1 cellular context compared by ENCODE assay signal in the genomic region with DNA sequence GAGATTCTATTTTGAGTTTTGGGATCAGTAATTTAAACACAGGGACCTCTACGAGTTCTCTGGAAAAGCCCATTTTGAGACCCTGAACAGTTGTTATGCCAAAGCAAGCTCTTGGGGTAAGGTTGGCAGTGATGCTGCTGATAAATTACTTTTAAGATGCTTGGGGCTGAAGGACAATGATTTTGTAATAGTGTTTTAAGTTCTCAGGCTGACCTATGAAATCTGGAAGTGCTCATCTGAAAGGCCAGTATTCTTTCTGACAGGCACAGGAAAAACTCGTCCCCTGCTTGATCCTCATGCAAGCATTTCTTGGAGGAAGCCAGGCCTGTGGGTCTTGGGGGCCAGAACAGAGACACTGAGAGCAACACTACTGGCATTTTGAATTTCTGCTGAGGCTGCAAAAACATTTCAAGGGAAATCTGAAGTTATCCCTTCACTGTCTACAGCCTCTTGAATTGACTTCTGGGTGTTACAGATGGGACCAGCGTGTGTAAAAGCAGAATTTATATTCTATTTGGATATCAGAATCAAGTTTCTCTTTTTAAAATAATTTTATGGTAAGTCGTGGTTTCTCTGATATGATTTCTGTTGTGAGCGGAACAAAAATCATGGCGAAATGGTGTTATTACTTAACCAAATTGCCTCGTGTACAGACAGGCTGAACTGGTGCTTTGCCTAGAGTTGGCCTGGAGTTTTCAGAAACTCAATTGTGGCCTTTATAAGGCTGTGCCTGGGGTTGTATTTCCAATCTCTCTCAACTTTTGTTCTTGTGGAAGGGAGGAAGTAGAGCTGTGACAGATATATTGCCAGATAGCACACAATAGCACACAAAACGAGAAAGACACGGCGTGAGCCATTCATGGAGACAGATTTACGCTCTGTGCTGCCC.
TF ChIP-seq lines count a peak whose summit lies in the region.

No MANE protein-coding gene starts in this region.

TF ChIP-seq in SK-N-SH, 30 proteins besides CTCF, POLR2A, EP300 and RAD21 (continued from another document):
- TF ChIP-seq, protein P1, sequence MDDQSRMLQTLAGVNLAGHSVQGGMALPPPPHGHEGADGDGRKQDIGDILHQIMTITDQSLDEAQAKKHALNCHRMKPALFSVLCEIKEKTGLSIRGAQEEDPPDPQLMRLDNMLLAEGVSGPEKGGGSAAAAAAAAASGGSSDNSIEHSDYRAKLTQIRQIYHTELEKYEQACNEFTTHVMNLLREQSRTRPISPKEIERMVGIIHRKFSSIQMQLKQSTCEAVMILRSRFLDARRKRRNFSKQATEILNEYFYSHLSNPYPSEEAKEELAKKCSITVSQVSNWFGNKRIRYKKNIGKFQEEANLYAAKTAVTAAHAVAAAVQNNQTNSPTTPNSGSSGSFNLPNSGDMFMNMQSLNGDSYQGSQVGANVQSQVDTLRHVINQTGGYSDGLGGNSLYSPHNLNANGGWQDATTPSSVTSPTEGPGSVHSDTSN (IDR thresholded peaks at IDR 0.05), result peak; percentile 78
- TF ChIP-seq, protein P2, sequence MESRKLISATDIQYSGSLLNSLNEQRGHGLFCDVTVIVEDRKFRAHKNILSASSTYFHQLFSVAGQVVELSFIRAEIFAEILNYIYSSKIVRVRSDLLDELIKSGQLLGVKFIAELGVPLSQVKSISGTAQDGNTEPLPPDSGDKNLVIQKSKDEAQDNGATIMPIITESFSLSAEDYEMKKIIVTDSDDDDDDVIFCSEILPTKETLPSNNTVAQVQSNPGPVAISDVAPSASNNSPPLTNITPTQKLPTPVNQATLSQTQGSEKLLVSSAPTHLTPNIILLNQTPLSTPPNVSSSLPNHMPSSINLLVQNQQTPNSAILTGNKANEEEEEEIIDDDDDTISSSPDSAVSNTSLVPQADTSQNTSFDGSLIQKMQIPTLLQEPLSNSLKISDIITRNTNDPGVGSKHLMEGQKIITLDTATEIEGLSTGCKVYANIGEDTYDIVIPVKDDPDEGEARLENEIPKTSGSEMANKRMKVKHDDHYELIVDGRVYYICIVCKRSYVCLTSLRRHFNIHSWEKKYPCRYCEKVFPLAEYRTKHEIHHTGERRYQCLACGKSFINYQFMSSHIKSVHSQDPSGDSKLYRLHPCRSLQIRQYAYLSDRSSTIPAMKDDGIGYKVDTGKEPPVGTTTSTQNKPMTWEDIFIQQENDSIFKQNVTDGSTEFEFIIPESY (IDR thresholded peaks at IDR 0.05; ENCODE audit: borderline replicate concordance, low read depth), result no peak
- TF ChIP-seq, protein P3, sequence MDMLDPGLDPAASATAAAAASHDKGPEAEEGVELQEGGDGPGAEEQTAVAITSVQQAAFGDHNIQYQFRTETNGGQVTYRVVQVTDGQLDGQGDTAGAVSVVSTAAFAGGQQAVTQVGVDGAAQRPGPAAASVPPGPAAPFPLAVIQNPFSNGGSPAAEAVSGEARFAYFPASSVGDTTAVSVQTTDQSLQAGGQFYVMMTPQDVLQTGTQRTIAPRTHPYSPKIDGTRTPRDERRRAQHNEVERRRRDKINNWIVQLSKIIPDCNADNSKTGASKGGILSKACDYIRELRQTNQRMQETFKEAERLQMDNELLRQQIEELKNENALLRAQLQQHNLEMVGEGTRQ (IDR thresholded peaks at IDR 0.05; ENCODE audit: borderline replicate concordance, low read depth, low read length), result no peak
- TF ChIP-seq, protein P4, sequence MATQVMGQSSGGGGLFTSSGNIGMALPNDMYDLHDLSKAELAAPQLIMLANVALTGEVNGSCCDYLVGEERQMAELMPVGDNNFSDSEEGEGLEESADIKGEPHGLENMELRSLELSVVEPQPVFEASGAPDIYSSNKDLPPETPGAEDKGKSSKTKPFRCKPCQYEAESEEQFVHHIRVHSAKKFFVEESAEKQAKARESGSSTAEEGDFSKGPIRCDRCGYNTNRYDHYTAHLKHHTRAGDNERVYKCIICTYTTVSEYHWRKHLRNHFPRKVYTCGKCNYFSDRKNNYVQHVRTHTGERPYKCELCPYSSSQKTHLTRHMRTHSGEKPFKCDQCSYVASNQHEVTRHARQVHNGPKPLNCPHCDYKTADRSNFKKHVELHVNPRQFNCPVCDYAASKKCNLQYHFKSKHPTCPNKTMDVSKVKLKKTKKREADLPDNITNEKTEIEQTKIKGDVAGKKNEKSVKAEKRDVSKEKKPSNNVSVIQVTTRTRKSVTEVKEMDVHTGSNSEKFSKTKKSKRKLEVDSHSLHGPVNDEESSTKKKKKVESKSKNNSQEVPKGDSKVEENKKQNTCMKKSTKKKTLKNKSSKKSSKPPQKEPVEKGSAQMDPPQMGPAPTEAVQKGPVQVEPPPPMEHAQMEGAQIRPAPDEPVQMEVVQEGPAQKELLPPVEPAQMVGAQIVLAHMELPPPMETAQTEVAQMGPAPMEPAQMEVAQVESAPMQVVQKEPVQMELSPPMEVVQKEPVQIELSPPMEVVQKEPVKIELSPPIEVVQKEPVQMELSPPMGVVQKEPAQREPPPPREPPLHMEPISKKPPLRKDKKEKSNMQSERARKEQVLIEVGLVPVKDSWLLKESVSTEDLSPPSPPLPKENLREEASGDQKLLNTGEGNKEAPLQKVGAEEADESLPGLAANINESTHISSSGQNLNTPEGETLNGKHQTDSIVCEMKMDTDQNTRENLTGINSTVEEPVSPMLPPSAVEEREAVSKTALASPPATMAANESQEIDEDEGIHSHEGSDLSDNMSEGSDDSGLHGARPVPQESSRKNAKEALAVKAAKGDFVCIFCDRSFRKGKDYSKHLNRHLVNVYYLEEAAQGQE (IDR thresholded peaks at IDR 0.05; ENCODE audit: low read depth, low read length), result no peak
- TF ChIP-seq CHD2 (IDR thresholded peaks at IDR 0.05; ENCODE audit: low read length, partially characterized antibody) (peak; percentile 6), GATA2 (CRISPR knock-in tag; IDR thresholded peaks at IDR 0.05) (peak; percentile 50)
TF ChIP-seq in SK-N-SH: peak in this region for 6.
